In the genomic region with DNA sequence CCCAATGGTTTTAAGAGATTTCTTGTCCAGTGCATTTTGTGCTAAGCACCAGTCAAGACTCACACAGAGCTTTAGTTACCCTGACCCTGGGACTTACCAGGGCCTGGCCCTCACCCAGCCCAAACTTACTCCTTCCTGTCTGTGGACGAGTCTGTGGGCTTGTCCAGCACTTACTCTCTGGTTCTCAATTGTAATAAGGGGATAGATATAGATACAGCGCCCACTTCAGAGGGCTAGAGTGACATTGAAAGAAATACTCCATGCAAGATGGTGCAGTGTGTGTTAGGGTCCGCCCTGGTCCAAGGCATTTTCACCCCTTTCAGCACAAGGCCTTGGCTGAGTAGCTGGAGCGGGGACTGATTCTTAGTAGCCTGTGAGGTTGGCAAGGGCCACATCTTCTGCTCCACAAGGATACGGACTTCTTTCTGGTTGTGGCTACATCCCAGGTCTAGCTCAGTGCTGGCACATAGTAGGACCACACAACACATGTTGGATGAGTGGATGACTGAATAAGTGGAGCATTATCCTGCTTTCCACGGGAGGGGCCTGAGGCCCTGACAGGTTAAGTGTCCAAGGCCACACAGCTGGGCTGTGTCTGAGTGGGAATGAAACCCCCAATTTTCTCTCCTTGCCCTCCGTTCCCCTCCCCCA, we compare ENCODE assay signal across 9 cellular contexts. TPM values are rescaled to one million over a fixed set of nuclear protein-coding genes. Genes with fewer than 3 reads are reported as not detected.
DNase-seq lines count a peak whose midpoint lies in the region; TF ChIP-seq lines count a peak whose summit lies in the region.
"Had no signal": no experiment of that assay in that cellular context is flagged by ENCODE, and none has a peak within 500 bp of the region (broad histone marks: within the 10 kb centered on the region; RNA-seq: fewer than 3 reads in every experiment).

No MANE protein-coding gene starts in this region.

- intact Hi-C loops in CD4-positive, alpha-beta memory T cell (cut with micrococcal nuclease): no loop called here
- intact Hi-C loops in prostate gland (cut with DNase I): loop anchor here (5.0 to 10.0 kb wide), 4 partner anchors 285 to 422 kb away; a partner anchor contains a TSS

- H3K4me3 ChIP-seq in CD4-positive, alpha-beta memory T cell (ENCODE audit: low read length in 2 of 2): no peak overlapping the region
- H3K4me3 ChIP-seq in SJSA1 (no peak overlapping the region), esophagus (ENCODE audit: low read depth in 1 of 2, low read length in 2 of 2) (no peak overlapping the region), prostate gland (no peak overlapping the region)

- H3K9me3 Mint-ChIP-seq in CD4-positive, alpha-beta memory T cell: peaks cover 0 to 1% (median 0%) of the 10 kb centered on the region in 8 donors

- H3K27ac Mint-ChIP-seq in CD4-positive, alpha-beta memory T cell: peak overlapping the region; percentile 89 to 94 (median 93)

- H3K27ac ChIP-seq in CD4-positive, alpha-beta memory T cell (ENCODE audit: low read depth, low read length): peak overlapping the region; percentile 54
- H3K27ac ChIP-seq in SJSA1: peak overlapping the region; percentile 34; the same call in 1 of the 2 replicates
- peak overlapping the region; percentile 72 to 86 for H3K27ac ChIP-seq in esophagus (ENCODE audit: low read depth in 2 of 2, low read length in 1 of 2)
- H3K27ac ChIP-seq in prostate gland: peak overlapping the region; percentile 80 to 83

- peak overlapping the region in 2 of 8 donors; percentile 78 for H3K4me3 Mint-ChIP-seq in CD4-positive, alpha-beta memory T cell

- no peaks in the 10 kb centered on the region for H3K9me3 ChIP-seq in CD4-positive, alpha-beta memory T cell (ENCODE audit: control insufficient read depth in 1 of 2, low read length in 2 of 2)
- H3K9me3 ChIP-seq in SJSA1 (replicated peaks) (no peaks in the 10 kb centered on the region), esophagus (ENCODE audit: control insufficient read depth in 2 of 2, insufficient read depth in 1 of 2, low read depth in 1 of 2, low read length in 1 of 2) (no peaks in the 10 kb centered on the region), prostate gland (no peaks in the 10 kb centered on the region)

- 74 to 80% methylated on average over 7 of the region's 7 CpGs for WGBS in esophagus, 2 donors
- 81% methylated on average over 7 of the region's 7 CpGs for WGBS in prostate gland

- peaks cover 0 to 7% of the 10 kb centered on the region in 2 donors for H3K36me3 Mint-ChIP-seq in CD4-positive, alpha-beta memory T cell

- peaks cover 58% of the 10 kb centered on the region for H3K4me1 ChIP-seq in CD4-positive, alpha-beta memory T cell (ENCODE audit: insufficient read depth, low read length)
- peaks cover 56% of the 10 kb centered on the region for H3K4me1 ChIP-seq in SJSA1 (replicated peaks)
- H3K4me1 ChIP-seq in esophagus (ENCODE audit: control insufficient read depth in 2 of 2, insufficient read depth in 2 of 2, low read length in 1 of 2): peaks cover 2 to 27% of the 10 kb centered on the region in 2 donors
- peaks cover 17% of the 10 kb centered on the region for H3K4me1 ChIP-seq in prostate gland (replicated peaks)

- TF ChIP-seq POLR2A in prostate gland (IDR thresholded peaks at IDR 0.05): no peak

- H3K27me3 Mint-ChIP-seq in CD4-positive, alpha-beta memory T cell: no peaks in the 10 kb centered on the region

- no peaks in the 10 kb centered on the region for H3K27me3 ChIP-seq in CD4-positive, alpha-beta memory T cell (ENCODE audit: insufficient read depth, low read length)
- no peaks in the 10 kb centered on the region for H3K27me3 ChIP-seq in SJSA1 (replicated peaks)
- H3K27me3 ChIP-seq in esophagus (ENCODE audit: control insufficient read depth in 1 of 2, insufficient read depth in 2 of 2, low read length in 2 of 2): no peaks in the 10 kb centered on the region
- H3K27me3 ChIP-seq in prostate gland (replicated peaks; ENCODE audit: insufficient read depth): no peaks in the 10 kb centered on the region

- no peaks in the 10 kb centered on the region for H3K36me3 ChIP-seq in CD4-positive, alpha-beta memory T cell (ENCODE audit: insufficient read depth, low read length)
- H3K36me3 ChIP-seq in SJSA1 (peaks cover 6% of the 10 kb centered on the region; the same call in 1 of the 2 replicates), esophagus (ENCODE audit: control insufficient read depth in 2 of 2, insufficient read depth in 2 of 2, low read length in 1 of 2) (no peaks in the 10 kb centered on the region), prostate gland (no peaks in the 10 kb centered on the region)

- no peak for DNase-seq in CD4-positive, alpha-beta memory T cell
- no peak for DNase-seq in SJSA1 (ENCODE audit: low read depth in 1 of 2, low spot score in 2 of 2)
- DNase-seq in prostate gland (ENCODE audit: low spot score): no peak
- DNase-seq in stimulated activated CD4-positive, alpha-beta T cell treated with anti-CD3 and anti-CD28 coated beads, Interleukin-15, amount 100 ng/mL, for 24 hours: no peak
- no peak for DNase-seq in NCI-H146 treated with DMSO at 0.1 percent for 48 hours (lab: John Stamatoyannopoulos, UW; ENCODE audit: unreplicated experiment)
- no peak for DNase-seq in cerebellum (ENCODE audit: low spot score)
- DNase-seq in NCI-H1092 (lab: John Stamatoyannopoulos, UW): no peak

- POLR2A ChIA-PET in CD4-positive, alpha-beta memory T cell (lab: Charles Lee; ENCODE audit: partially characterized antibody): interaction anchor here (1.6 to 17.7 kb wide), 2 partner anchors 20 to 211 kb away, joined by 3 to 320 read pairs; no protein-coding TSS in a partner anchor

- peaks cover 20 to 67% (median 40%) of the 10 kb centered on the region in 4 donors for H3K4me1 Mint-ChIP-seq in CD4-positive, alpha-beta memory T cell

- CTCF ChIA-PET in CD4-positive, alpha-beta memory T cell (lab: Charles Lee; ENCODE audit: partially characterized antibody): interaction anchor here (1.2 to 15.1 kb wide), 5 partner anchors 22 to 231 kb away, joined by 3 to 169 read pairs (median 4); no protein-coding TSS in a partner anchor

- TF ChIP-seq CTCF in prostate gland (IDR thresholded peaks at IDR 0.05): no peak

RNA-seq across cellular contexts. Expression of a gene that starts 3.8 kb away (rescaled TPM):
- total RNA-seq in CD4-positive, alpha-beta memory T cell: 10 to 100 TPM; 80.0 to 83.8 TPM
- polyA plus RNA-seq in CD4-positive, alpha-beta memory T cell: 10 to 100 TPM; 31.4 to 69.6 TPM
- 6.3 and 9.7 TPM in 2 replicates for total RNA-seq in SJSA1 (2014; rRNA removed; shearing (Covaris generic))
- polyA plus RNA-seq in esophagus: 1 to 10 TPM; 8.0 to 9.7 TPM
- 10 to 100 TPM; 23.0 to 54.6 TPM for total RNA-seq in prostate gland
- total RNA-seq in cerebellum: 2.6 TPM

RNA-seq across cellular contexts. Expression of a gene that starts 27.6 kb away (rescaled TPM):
- total RNA-seq in CD4-positive, alpha-beta memory T cell: under 1 TPM in 1 of 2 experiments, not detected in 1; 0.22 TPM
- not detected for polyA plus RNA-seq in CD4-positive, alpha-beta memory T cell
- total RNA-seq in SJSA1 (2014; rRNA removed; shearing (Covaris generic)): not detected in 2 replicates
- under 1 TPM in 1 of 2 donors, not detected in 1; 0.06 TPM for polyA plus RNA-seq in esophagus
- total RNA-seq in prostate gland (10 to 100 TPM in 1 of 2 donors, 1 to 10 TPM in 1; 8.9 to 28.9 TPM), cerebellum (not detected)
- total RNA-seq: fibroblast of villous mesenchyme had no signal
